Comparison of ENCODE assay signal across 8 cellular contexts in genomic region chr6:15691250-15691869, GRCh38. TPM values are rescaled to one million over a fixed set of nuclear protein-coding genes. Genes with fewer than 3 reads are reported as not detected.
DNase-seq lines count a peak whose midpoint lies in the region; ATAC-seq and TF ChIP-seq lines count a peak whose summit lies in the region.

No MANE protein-coding gene starts in this region.

- 5 to 11% (median 7%) methylated on average over 23 of the region's 23 CpGs for WGBS in psoas muscle, 3 donors
- whole genome bisulfite sequencing in urinary bladder, result 10% methylated on average over 23 of the region's 23 CpGs

- no peaks in the 10 kb centered on the region for H3K9me3 Mint-ChIP-seq in activated naive CD8-positive, alpha-beta T cell treated with anti-CD3 and anti-CD28 coated beads for 36 hours

- H3K27me3 ChIP-seq in cardiac muscle cell (no peaks in the 10 kb centered on the region), psoas muscle (ENCODE audit: insufficient read depth in 3 of 3, low read length in 2 of 3) (no peaks in the 10 kb centered on the region)

- no peaks in the 10 kb centered on the region for H3K36me3 ChIP-seq in cardiac muscle cell
- no peaks in the 10 kb centered on the region for H3K36me3 ChIP-seq in psoas muscle (ENCODE audit: insufficient read depth in 1 of 2, low read depth in 1 of 2)
- no peaks in the 10 kb centered on the region for H3K36me3 ChIP-seq in urinary bladder (ENCODE audit: insufficient read depth)

- peak overlapping the region; percentile 12 for H3K4me3 Mint-ChIP-seq in activated naive CD8-positive, alpha-beta T cell treated with anti-CD3 and anti-CD28 coated beads for 36 hours

- intact Hi-C loops in psoas muscle (cut with DNase I), result loop anchor here (1.0 to 5.0 kb wide), 7 partner anchors 193 to 516 kb away; partner anchors contain the start of gene MYLIP (in 2 of the 2)

- H3K4me3 ChIP-seq in cardiac muscle cell, result no peak overlapping the region
- H3K4me3 ChIP-seq in psoas muscle, result peak overlapping the region; percentile 60
- peak overlapping the region; percentile 11 for H3K4me3 ChIP-seq in urinary bladder (ENCODE audit: low read depth, low read length)

- DNase-seq in GM10266 (ENCODE audit: extremely low spot score), result peak; percentile 83
- DNase-seq in NCI-H1105 treated with DMSO at 0.1 percent for 48 hours (lab: John Stamatoyannopoulos, UW), result peak; percentile 79
- peak; percentile 73 for DNase-seq in SKM-1 (lab: John Stamatoyannopoulos, UW; ENCODE audit: unreplicated experiment)
- peak; percentile 78 for DNase-seq in activated naive CD8-positive, alpha-beta T cell treated with anti-CD3 and anti-CD28 coated beads for 36 hours
- DNase-seq in cardiac muscle cell (ENCODE audit: low read depth in 1 of 2, low spot score in 1 of 2), result peak; percentile 93
- DNase-seq in psoas muscle, result peak; percentile 79 to 92

- peak; percentile 100 for TF ChIP-seq CTCF in GM10266 (IDR thresholded peaks at IDR 0.05; ENCODE audit: control insufficient read depth, insufficient read depth, low read depth, missing control alignments)
- peak; percentile 100 for TF ChIP-seq CTCF in cardiac muscle cell (IDR thresholded peaks at IDR 0.05; ENCODE audit: low read depth, low read length)
- TF ChIP-seq CTCF in psoas muscle (IDR thresholded peaks at IDR 0.05), result peak; percentile 100

- H3K27me3 Mint-ChIP-seq in activated naive CD8-positive, alpha-beta T cell treated with anti-CD3 and anti-CD28 coated beads for 36 hours, result peaks cover 7% of the 10 kb centered on the region

- H3K36me3 Mint-ChIP-seq in activated naive CD8-positive, alpha-beta T cell treated with anti-CD3 and anti-CD28 coated beads for 36 hours, result no peaks in the 10 kb centered on the region

- peaks cover 4% of the 10 kb centered on the region for H3K4me1 ChIP-seq in cardiac muscle cell (ENCODE audit: low read depth)
- H3K4me1 ChIP-seq in psoas muscle, result peaks cover 18% of the 10 kb centered on the region
- no peaks in the 10 kb centered on the region for H3K4me1 ChIP-seq in urinary bladder (ENCODE audit: insufficient read depth)

- H3K9me3 ChIP-seq in cardiac muscle cell (ENCODE audit: low read depth), result no peaks in the 10 kb centered on the region
- no peaks in the 10 kb centered on the region for H3K9me3 ChIP-seq in psoas muscle

- H3K27ac ChIP-seq in cardiac muscle cell (no peak overlapping the region), psoas muscle (peak overlapping the region; percentile 69), urinary bladder (ENCODE audit: low read depth) (no peak overlapping the region)

- H3K27ac Mint-ChIP-seq in activated naive CD8-positive, alpha-beta T cell treated with anti-CD3 and anti-CD28 coated beads for 36 hours, result no peak overlapping the region

- ATAC-seq in HG02623 (IDR thresholded peaks at IDR 0.05; ENCODE audit: unreplicated experiment), result peak; percentile 99
- peak; percentile 99 for ATAC-seq in psoas muscle

- H3K4me1 Mint-ChIP-seq in activated naive CD8-positive, alpha-beta T cell treated with anti-CD3 and anti-CD28 coated beads for 36 hours, result peaks cover 12% of the 10 kb centered on the region

RNA-seq across cellular contexts. Expression of gene DTNBP1, which starts 28.5 kb away (rescaled TPM):
- total RNA-seq in activated naive CD8-positive, alpha-beta T cell treated with anti-CD3 and anti-CD28 coated beads for 36 hours, result 10 to 100 TPM; 19.0 to 19.1 TPM
- total RNA-seq in cardiac muscle cell (8.0 and 9.2 TPM in 2 replicates), psoas muscle (10 to 100 TPM in 3 of 4 donors, 1 to 10 TPM in 1; 8.6 to 16.6 (median 14.4) TPM), urinary bladder (5.0 TPM)
- polyA plus RNA-seq in cardiac muscle cell (41.6 and 44.7 TPM in 2 replicates), psoas muscle (10 to 100 TPM in 2 of 3 donors, 1 to 10 TPM in 1; 8.0 to 22.0 (median 15.2) TPM), urinary bladder (23.3 TPM)
